ENCODE assay signal across 18 cellular contexts in genomic region chr22:19846620-19847344, GRCh38.
"Had no signal": no experiment of that assay in that cellular context is flagged by ENCODE, and none has a peak within 500 bp of the region (broad histone marks: within the 10 kb centered on the region; RNA-seq: fewer than 3 reads in every experiment).

No MANE protein-coding gene starts in this region.

- H3K27ac ChIP-seq: left lung, transverse colon had no signal

- H3K9me3 ChIP-seq: left lung, transverse colon had no signal

- H3K9me3 Mint-ChIP-seq: activated naive CD4-positive, alpha-beta T cell treated with anti-CD3 and anti-CD28 coated beads, Interleukin-2, amount 50 U/mL, for 24 hours; nephron progenitor cell; stimulated activated naive CD8-positive, alpha-beta T cell treated with anti-CD3 and anti-CD28 coated beads, Interleukin-15, Interleukin-2, amounts not matched to agents 100 ng/mL and 50 ng/mL, for 24 hours; T-helper 2 cell treated with Interferon-gamma antibody and Interleukin-4, amounts not matched to agents 5 μg/mL and 100 μg/mL, for 36 hours had no signal

- H3K27me3 ChIP-seq: left lung, transverse colon had no signal

- DNase-seq: activated CD4-positive, alpha-beta T cell treated with anti-CD3 and anti-CD28 coated beads, Interleukin-2, amount 50 U/mL, for 1 hour; activated gamma-delta T cell; cerebellar nuclear complex; cortex of kidney; erythroblast; left lung; mammary epithelial cell; midbrain; nephron progenitor cell; occipital lobe; retina; stimulated activated CD4-positive, alpha-beta T cell treated with anti-CD3 and anti-CD28 coated beads, Interleukin-2, amount 100 ng/mL, for 24 hours; transverse colon had no signal

- H3K4me3 ChIP-seq: left lung, transverse colon had no signal

- ATAC-seq: left lung had no signal

- FAIRE-seq: bronchial epithelial cell, frontal cortex had no signal

- H3K27ac Mint-ChIP-seq: activated naive CD4-positive, alpha-beta T cell treated with anti-CD3 and anti-CD28 coated beads, Interleukin-2, amount 50 U/mL, for 24 hours; nephron progenitor cell; stimulated activated naive CD8-positive, alpha-beta T cell treated with anti-CD3 and anti-CD28 coated beads, Interleukin-15, Interleukin-2, amounts not matched to agents 100 ng/mL and 50 ng/mL, for 24 hours; T-helper 2 cell treated with Interferon-gamma antibody and Interleukin-4, amounts not matched to agents 5 μg/mL and 100 μg/mL, for 36 hours had no signal

- H3K36me3 Mint-ChIP-seq: activated naive CD4-positive, alpha-beta T cell treated with anti-CD3 and anti-CD28 coated beads, Interleukin-2, amount 50 U/mL, for 24 hours had no signal
